Comparison of ENCODE assay signal across 8 cellular contexts in the genomic region with DNA sequence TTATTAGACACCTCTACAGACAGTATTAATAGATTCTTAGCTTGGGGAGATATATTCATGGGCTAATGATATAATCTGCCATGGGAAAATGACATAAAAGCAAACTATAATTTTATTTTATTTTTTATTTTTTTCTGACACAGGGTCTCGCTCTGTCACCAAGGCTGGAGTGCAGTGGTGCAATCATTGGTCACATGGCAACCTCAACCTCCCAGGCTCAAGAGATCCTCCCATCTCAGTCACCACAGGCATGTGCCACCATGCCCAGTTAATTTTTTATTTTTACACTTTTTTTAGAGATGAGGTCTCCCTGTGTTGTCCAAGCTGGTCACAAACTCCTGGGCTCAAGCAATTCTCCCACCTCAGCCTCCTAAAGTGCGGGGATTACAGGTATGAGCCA. TPM values are rescaled to one million over a fixed set of nuclear protein-coding genes. Genes with fewer than 3 reads are reported as not detected.
DNase-seq lines count a peak whose midpoint lies in the region; ATAC-seq, FAIRE-seq and TF ChIP-seq lines count a peak whose summit lies in the region.

No MANE protein-coding gene starts in this region.

- H3K4me1 Mint-ChIP-seq in astrocyte (ENCODE audit: low read depth, unreplicated experiment), result peaks cover 75% of the 10 kb centered on the region

- H3K27ac Mint-ChIP-seq in astrocyte (ENCODE audit: unreplicated experiment), result peak overlapping the region; percentile 73

- intact Hi-C loops in Right ventricle myocardium superior (cut with DNase I) (no loop called here), left ventricle myocardium inferior (cut with micrococcal nuclease) (loop anchor here (10.0 kb wide), 1 partner anchor 154 kb away; no protein-coding TSS in a partner anchor), right lobe of liver (cut with DNase I) (loop anchor here in 1 of 2 donors (10.0 kb wide), 1 partner anchor 106 kb away; no protein-coding TSS in a partner anchor)

- H3K9me3 ChIP-seq in left ventricle myocardium inferior (replicated peaks) (peaks cover 5% of the 10 kb centered on the region), astrocyte (ENCODE audit: insufficient read depth, low read depth, low read length) (no peaks in the 10 kb centered on the region), right lobe of liver (no peaks in the 10 kb centered on the region)

- peaks cover 99% of the 10 kb centered on the region for H4K20me1 ChIP-seq in astrocyte (ENCODE audit: insufficient read depth, low read length)

- peaks cover 2% of the 10 kb centered on the region for H3K36me3 Mint-ChIP-seq in astrocyte (ENCODE audit: low read depth, unreplicated experiment)

- H3K27me3 Mint-ChIP-seq in astrocyte (ENCODE audit: low read depth, unreplicated experiment), result no peaks in the 10 kb centered on the region

- H3K27me3 ChIP-seq in left ventricle myocardium inferior (ENCODE audit: low read depth), result no peaks in the 10 kb centered on the region
- no peaks in the 10 kb centered on the region for H3K27me3 ChIP-seq in astrocyte (ENCODE audit: insufficient read depth, low read length)
- no peaks in the 10 kb centered on the region for H3K27me3 ChIP-seq in right lobe of liver

- H3K4me3 ChIP-seq in left ventricle myocardium inferior (no peak overlapping the region), astrocyte (ENCODE audit: insufficient read depth, low read depth, low read length) (no peak overlapping the region), right lobe of liver (peak overlapping the region in 2 of 3 donors; percentile 44 to 57), urinary bladder (ENCODE audit: low read depth, low read length) (no peak overlapping the region)

- peak; percentile 48 for ATAC-seq in Right ventricle myocardium superior (ENCODE audit: poor library complexity)
- peak; percentile 66 to 76 (median 68) for ATAC-seq in right lobe of liver
- ATAC-seq in HG03442 (IDR thresholded peaks at IDR 0.05; ENCODE audit: unreplicated experiment), result no peak

- in situ Hi-C loops in GM13977 (cut with MboI; ENCODE audit: low pct_unique_long_range_greater_than_20kb, low sequenced_read_pairs, unreplicated experiment), result no loop called here

- peak; percentile 43 for TF ChIP-seq POLR2A in right lobe of liver (IDR thresholded peaks at IDR 0.05)

- peak overlapping the region; percentile 24 for H3K4me3 Mint-ChIP-seq in astrocyte (ENCODE audit: unreplicated experiment)

- H3K9me3 Mint-ChIP-seq in astrocyte (ENCODE audit: unreplicated experiment), result no peaks in the 10 kb centered on the region

- TF ChIP-seq CTCF in left ventricle myocardium inferior (IDR thresholded peaks at IDR 0.05; ENCODE audit: borderline replicate concordance) (no peak), astrocyte (IDR thresholded peaks at IDR 0.05; ENCODE audit: insufficient read depth, low read depth, low read length) (no peak), right lobe of liver (IDR thresholded peaks at IDR 0.05) (no peak), GM13977 (IDR thresholded peaks at IDR 0.05; ENCODE audit: extremely low read depth, insufficient read depth, missing control alignments) (no peak)

- DNase-seq in Right ventricle myocardium superior (no peak), left ventricle myocardium inferior (no peak), astrocyte (ENCODE audit: low read depth) (no peak), right lobe of liver (peak; percentile 59 to 84 (median 76)), GM13977 (ENCODE audit: low spot score) (no peak), NCI-H345 treated with DMSO at 0.1 percent for 48 hours (lab: John Stamatoyannopoulos, UW; ENCODE audit: unreplicated experiment) (no peak)

- no peak overlapping the region for H3K9ac ChIP-seq in astrocyte (ENCODE audit: low read length)

- H3K4me2 ChIP-seq in astrocyte (ENCODE audit: low read length), result peak overlapping the region; percentile 74

- H3K4me1 ChIP-seq in left ventricle myocardium inferior (peaks cover 92% of the 10 kb centered on the region), astrocyte (ENCODE audit: insufficient read depth, low read length) (peaks cover 43% of the 10 kb centered on the region), right lobe of liver (peaks cover 0 to 62% (median 11%) of the 10 kb centered on the region in 4 donors), urinary bladder (ENCODE audit: insufficient read depth) (no peaks in the 10 kb centered on the region)

- H2AFZ ChIP-seq in astrocyte (ENCODE audit: low read depth, low read length), result no peak overlapping the region

- H3K27ac ChIP-seq in left ventricle myocardium inferior (replicated peaks) (no peak overlapping the region), astrocyte (ENCODE audit: low read depth, low read length) (peak overlapping the region; percentile 1), right lobe of liver (peak overlapping the region; percentile 69 to 88 (median 74)), urinary bladder (ENCODE audit: low read depth) (peak overlapping the region; percentile 6)

- H3K79me2 ChIP-seq in astrocyte (ENCODE audit: insufficient read depth, low read length), result peaks cover 100% of the 10 kb centered on the region

- FAIRE-seq in astrocyte (lab: Jason Lieb, UNC), result no peak

- H3K36me3 ChIP-seq in left ventricle myocardium inferior, result no peaks in the 10 kb centered on the region
- H3K36me3 ChIP-seq in astrocyte (ENCODE audit: insufficient read depth, low read length), result no peaks in the 10 kb centered on the region
- no peaks in the 10 kb centered on the region for H3K36me3 ChIP-seq in right lobe of liver
- H3K36me3 ChIP-seq in urinary bladder (ENCODE audit: insufficient read depth), result no peaks in the 10 kb centered on the region

- WGBS in right lobe of liver (ENCODE audit: insufficient coverage, low coverage, low lambda C conversion rate, missing lambda C conversion rate), result 23% methylated on average over 2 of the region's 2 CpGs
- WGBS in urinary bladder, result 90% methylated on average over 2 of the region's 2 CpGs

RNA-seq across cellular contexts. Expression of a gene that starts 39.3 kb away (rescaled TPM):
- total RNA-seq in Right ventricle myocardium superior (56.3 TPM), left ventricle myocardium inferior (105 TPM), astrocyte (509 and 541 TPM in 2 replicates), right lobe of liver (100 to 1,000 TPM; 126 to 195 (median 177) TPM), urinary bladder (288 TPM)
- 406 TPM for polyA plus RNA-seq in urinary bladder

Comparison
In these comparisons a context has a peak if more than half of its experiments do, and no peak if none do; other contexts are left out.
1. DNase-seq: peak in right lobe of liver (3 of 3); none in Right ventricle myocardium superior (single experiment), left ventricle myocardium inferior (single experiment), astrocyte (single experiment), GM13977 (single experiment) and NCI-H345 treated with DMSO at 0.1 percent for 48 hours (single experiment).
2. H3K4me3 ChIP-seq: peak in right lobe of liver (2 of 3); none in left ventricle myocardium inferior (single experiment), astrocyte (single experiment) and urinary bladder (single experiment).